1 cellular context compared by ENCODE assay signal in the genomic region with DNA sequence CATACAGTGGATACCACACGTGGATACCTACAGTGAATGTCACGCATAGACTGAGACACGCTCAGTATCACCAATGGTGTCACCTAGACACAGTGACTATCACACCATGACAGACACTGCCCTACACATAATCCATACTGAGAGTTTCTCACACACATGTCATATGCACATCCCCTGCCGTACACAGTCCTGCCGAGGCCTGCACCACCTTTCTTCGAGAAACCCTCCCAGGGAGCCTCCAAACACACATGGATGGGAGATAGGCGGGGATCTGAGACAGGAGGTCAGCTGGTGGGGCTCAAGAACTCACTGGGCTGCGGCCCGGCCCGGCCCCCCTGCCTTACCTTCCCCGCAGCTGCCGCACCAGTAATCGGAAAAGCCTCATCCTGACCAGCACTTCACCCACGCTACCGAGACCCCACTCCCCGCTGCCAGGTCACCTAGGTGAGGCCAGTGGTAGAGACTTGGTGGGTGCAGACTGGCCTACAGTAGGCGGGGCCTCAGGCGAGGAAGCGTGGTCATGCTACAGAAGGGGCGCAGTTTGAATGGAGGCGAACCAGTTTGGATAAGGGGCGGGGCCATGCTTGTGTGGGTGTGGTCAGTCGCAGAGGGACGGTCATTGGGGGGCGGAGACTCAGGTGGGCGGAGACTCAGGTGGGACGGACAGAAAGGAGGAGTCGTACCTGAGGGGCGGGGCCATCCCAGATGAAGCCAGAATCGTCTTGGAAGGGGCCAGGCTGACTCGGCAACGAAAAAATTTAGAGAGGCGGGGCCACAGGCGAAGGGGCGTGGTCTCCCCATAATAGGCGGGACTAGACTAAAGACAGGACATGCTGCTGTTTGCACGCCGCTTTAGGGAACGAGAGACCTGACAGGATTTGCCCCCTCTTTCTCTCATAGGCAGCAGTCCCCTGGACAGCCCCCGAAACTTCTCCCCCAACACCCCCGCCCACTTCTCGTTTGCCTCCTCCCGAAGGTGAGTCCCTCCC.
TF ChIP-seq lines count a peak whose summit lies in the region.

No MANE protein-coding gene starts in this region.

TF ChIP-seq in H1, 55 proteins besides CTCF, POLR2A, EP300 and RAD21:
- TF ChIP-seq TAF7 (optimal IDR thresholded peaks at IDR 0.05; ENCODE audit: borderline replicate concordance, low read depth, low read length) (no peak), SP4 (IDR thresholded peaks at IDR 0.05; ENCODE audit: low read length) (peak; percentile 66; the same call in 1 of the 2 replicates), SIRT6 (IDR thresholded peaks at IDR 0.05; ENCODE audit: low read length) (no peak), SIN3A (conservative IDR thresholded peaks at IDR 0.05 in 1 of 2, IDR thresholded peaks at IDR 0.05 in 1 of 2; ENCODE audit: low read depth in 1 of 2, low read length in 2 of 2) (peak in 1 of 2 experiments; percentile 61; a peak in 1 of 4 replicates), CBX5 (IDR thresholded peaks at IDR 0.05; ENCODE audit: low read depth, low read length) (no peak), SP1 (IDR thresholded peaks at IDR 0.05; ENCODE audit: low read depth, low read length) (peak; percentile 77; the same call in 1 of the 2 replicates), MAFK (IDR thresholded peaks at IDR 0.05; ENCODE audit: low read depth, low read length) (peak; percentile 3; the same call in 1 of the 2 replicates), POLR2AphosphoS5 (IDR thresholded peaks at IDR 0.05; ENCODE audit: low read depth, low read length) (peak; percentile 38; the same call in 1 of the 2 replicates), EGR1 (IDR thresholded peaks at IDR 0.05; ENCODE audit: borderline replicate concordance, low read depth, low read length) (peak; percentile 18; the same call in 1 of the 2 replicates), CREB1 (IDR thresholded peaks at IDR 0.05) (peak; percentile 74), EZH2 (IDR thresholded peaks at IDR 0.05; ENCODE audit: low read depth, low read length, severe bottlenecking) (no peak), HDAC2 (IDR thresholded peaks at IDR 0.05; ENCODE audit: borderline replicate concordance in 1 of 2, low read depth in 2 of 2, low read length in 2 of 2) (no peak), ATF3 (IDR thresholded peaks at IDR 0.05; ENCODE audit: insufficient read depth, low read depth, low read length) (no peak), SRF (IDR thresholded peaks at IDR 0.05; ENCODE audit: low read depth, low read length) (no peak), PHF8 (conservative IDR thresholded peaks at IDR 0.05; ENCODE audit: low read depth, low read length) (no peak), TAF1 (IDR thresholded peaks at IDR 0.05; ENCODE audit: low read depth, low read length) (peak; percentile 11; the same call in 1 of the 2 replicates), SIX5 (IDR thresholded peaks at IDR 0.05; ENCODE audit: low read depth, low read length) (no peak), HDAC6 (IDR thresholded peaks at IDR 0.05; ENCODE audit: low read depth, low read length) (no peak), BACH1 (IDR thresholded peaks at IDR 0.05; ENCODE audit: low read length) (peak; percentile 56; the same call in 1 of the 2 replicates), SUZ12 (IDR thresholded peaks at IDR 0.05; ENCODE audit: low read length) (no peak)
- TF ChIP-seq, protein P1, sequence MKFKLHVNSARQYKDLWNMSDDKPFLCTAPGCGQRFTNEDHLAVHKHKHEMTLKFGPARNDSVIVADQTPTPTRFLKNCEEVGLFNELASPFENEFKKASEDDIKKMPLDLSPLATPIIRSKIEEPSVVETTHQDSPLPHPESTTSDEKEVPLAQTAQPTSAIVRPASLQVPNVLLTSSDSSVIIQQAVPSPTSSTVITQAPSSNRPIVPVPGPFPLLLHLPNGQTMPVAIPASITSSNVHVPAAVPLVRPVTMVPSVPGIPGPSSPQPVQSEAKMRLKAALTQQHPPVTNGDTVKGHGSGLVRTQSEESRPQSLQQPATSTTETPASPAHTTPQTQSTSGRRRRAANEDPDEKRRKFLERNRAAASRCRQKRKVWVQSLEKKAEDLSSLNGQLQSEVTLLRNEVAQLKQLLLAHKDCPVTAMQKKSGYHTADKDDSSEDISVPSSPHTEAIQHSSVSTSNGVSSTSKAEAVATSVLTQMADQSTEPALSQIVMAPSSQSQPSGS (IDR thresholded peaks at IDR 0.05; ENCODE audit: low read length): no peak
- TF ChIP-seq, protein P2, sequence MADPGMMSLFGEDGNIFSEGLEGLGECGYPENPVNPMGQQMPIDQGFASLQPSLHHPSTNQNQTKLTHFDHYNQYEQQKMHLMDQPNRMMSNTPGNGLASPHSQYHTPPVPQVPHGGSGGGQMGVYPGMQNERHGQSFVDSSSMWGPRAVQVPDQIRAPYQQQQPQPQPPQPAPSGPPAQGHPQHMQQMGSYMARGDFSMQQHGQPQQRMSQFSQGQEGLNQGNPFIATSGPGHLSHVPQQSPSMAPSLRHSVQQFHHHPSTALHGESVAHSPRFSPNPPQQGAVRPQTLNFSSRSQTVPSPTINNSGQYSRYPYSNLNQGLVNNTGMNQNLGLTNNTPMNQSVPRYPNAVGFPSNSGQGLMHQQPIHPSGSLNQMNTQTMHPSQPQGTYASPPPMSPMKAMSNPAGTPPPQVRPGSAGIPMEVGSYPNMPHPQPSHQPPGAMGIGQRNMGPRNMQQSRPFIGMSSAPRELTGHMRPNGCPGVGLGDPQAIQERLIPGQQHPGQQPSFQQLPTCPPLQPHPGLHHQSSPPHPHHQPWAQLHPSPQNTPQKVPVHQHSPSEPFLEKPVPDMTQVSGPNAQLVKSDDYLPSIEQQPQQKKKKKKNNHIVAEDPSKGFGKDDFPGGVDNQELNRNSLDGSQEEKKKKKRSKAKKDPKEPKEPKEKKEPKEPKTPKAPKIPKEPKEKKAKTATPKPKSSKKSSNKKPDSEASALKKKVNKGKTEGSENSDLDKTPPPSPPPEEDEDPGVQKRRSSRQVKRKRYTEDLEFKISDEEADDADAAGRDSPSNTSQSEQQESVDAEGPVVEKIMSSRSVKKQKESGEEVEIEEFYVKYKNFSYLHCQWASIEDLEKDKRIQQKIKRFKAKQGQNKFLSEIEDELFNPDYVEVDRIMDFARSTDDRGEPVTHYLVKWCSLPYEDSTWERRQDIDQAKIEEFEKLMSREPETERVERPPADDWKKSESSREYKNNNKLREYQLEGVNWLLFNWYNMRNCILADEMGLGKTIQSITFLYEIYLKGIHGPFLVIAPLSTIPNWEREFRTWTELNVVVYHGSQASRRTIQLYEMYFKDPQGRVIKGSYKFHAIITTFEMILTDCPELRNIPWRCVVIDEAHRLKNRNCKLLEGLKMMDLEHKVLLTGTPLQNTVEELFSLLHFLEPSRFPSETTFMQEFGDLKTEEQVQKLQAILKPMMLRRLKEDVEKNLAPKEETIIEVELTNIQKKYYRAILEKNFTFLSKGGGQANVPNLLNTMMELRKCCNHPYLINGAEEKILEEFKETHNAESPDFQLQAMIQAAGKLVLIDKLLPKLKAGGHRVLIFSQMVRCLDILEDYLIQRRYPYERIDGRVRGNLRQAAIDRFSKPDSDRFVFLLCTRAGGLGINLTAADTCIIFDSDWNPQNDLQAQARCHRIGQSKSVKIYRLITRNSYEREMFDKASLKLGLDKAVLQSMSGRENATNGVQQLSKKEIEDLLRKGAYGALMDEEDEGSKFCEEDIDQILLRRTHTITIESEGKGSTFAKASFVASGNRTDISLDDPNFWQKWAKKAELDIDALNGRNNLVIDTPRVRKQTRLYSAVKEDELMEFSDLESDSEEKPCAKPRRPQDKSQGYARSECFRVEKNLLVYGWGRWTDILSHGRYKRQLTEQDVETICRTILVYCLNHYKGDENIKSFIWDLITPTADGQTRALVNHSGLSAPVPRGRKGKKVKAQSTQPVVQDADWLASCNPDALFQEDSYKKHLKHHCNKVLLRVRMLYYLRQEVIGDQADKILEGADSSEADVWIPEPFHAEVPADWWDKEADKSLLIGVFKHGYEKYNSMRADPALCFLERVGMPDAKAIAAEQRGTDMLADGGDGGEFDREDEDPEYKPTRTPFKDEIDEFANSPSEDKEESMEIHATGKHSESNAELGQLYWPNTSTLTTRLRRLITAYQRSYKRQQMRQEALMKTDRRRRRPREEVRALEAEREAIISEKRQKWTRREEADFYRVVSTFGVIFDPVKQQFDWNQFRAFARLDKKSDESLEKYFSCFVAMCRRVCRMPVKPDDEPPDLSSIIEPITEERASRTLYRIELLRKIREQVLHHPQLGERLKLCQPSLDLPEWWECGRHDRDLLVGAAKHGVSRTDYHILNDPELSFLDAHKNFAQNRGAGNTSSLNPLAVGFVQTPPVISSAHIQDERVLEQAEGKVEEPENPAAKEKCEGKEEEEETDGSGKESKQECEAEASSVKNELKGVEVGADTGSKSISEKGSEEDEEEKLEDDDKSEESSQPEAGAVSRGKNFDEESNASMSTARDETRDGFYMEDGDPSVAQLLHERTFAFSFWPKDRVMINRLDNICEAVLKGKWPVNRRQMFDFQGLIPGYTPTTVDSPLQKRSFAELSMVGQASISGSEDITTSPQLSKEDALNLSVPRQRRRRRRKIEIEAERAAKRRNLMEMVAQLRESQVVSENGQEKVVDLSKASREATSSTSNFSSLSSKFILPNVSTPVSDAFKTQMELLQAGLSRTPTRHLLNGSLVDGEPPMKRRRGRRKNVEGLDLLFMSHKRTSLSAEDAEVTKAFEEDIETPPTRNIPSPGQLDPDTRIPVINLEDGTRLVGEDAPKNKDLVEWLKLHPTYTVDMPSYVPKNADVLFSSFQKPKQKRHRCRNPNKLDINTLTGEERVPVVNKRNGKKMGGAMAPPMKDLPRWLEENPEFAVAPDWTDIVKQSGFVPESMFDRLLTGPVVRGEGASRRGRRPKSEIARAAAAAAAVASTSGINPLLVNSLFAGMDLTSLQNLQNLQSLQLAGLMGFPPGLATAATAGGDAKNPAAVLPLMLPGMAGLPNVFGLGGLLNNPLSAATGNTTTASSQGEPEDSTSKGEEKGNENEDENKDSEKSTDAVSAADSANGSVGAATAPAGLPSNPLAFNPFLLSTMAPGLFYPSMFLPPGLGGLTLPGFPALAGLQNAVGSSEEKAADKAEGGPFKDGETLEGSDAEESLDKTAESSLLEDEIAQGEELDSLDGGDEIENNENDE (IDR thresholded peaks at IDR 0.05; ENCODE audit: insufficient replicate concordance, low read length): no peak
